ENCODE assay signal across 12 cellular contexts in the genomic region with DNA sequence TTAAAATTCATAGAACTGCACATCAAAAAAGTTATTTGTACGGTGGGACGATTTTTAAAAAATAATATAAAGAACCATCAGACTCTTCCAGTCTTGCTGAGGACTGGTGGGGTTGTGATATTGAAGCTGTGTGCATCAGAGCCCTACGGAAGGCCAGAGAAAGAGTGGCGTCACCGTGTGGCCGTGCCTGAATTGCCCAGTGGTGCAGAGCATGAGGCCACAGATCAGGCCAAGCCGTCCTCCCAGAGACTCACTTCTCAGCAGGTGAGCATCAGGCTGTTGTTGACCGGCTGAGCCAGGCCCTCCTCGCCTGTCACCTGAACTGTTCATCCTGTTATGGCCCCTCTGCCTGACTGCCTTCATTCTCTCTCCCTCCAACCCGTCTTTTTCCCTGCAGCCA.
"Had no signal": no experiment of that assay in that cellular context is flagged by ENCODE, and none has a peak within 500 bp of the region (broad histone marks: within the 10 kb centered on the region; RNA-seq: fewer than 3 reads in every experiment).

No MANE protein-coding gene starts in this region.

- H3K4me1 ChIP-seq: sigmoid colon, spleen, upper lobe of left lung had no signal

- H3K27ac ChIP-seq: dorsolateral prefrontal cortex, sigmoid colon, spleen, upper lobe of left lung had no signal

- H3K9me3 ChIP-seq: sigmoid colon, upper lobe of left lung had no signal

- ATAC-seq: activated T-helper 17 cell treated with anti-CD3 and anti-CD28 coated beads, Interleukin-2, amount 50 U/mL, for 72 hours; stimulated activated naive CD8-positive, alpha-beta T cell treated with anti-CD3 and anti-CD28 coated beads, Interleukin-15, amount 100 ng/mL, for 72 hours had no signal

- DNase-seq: activated CD4-positive, alpha-beta T cell treated with anti-CD3 and anti-CD28 coated beads, Interleukin-2, amount 50 U/mL, for 48 hours; activated CD4-positive, CD25-positive, alpha-beta regulatory T cell treated with anti-CD3 and anti-CD28 coated beads, Interleukin-2, amount 50 U/mL, for 72 hours; activated naive CD4-positive, alpha-beta T cell treated with anti-CD3 and anti-CD28 coated beads, Interleukin-2, amount 10 ng/mL, durations not matched to agents 7 days and 5 days; hypothalamus; immature natural killer cell; sigmoid colon; spleen; stimulated activated naive CD8-positive, alpha-beta T cell treated with anti-CD3 and anti-CD28 coated beads, Interleukin-15, amount 100 ng/mL, for 72 hours; upper lobe of left lung had no signal

- H3K36me3 ChIP-seq: sigmoid colon, spleen, upper lobe of left lung had no signal

- H3K27me3 ChIP-seq: dorsolateral prefrontal cortex, sigmoid colon, spleen, upper lobe of left lung had no signal

- FAIRE-seq: astrocyte had no signal

- H3K4me3 ChIP-seq: dorsolateral prefrontal cortex, sigmoid colon, spleen, upper lobe of left lung had no signal
